Comparison of ENCODE assay signal across 1 cellular context in the genomic region with DNA sequence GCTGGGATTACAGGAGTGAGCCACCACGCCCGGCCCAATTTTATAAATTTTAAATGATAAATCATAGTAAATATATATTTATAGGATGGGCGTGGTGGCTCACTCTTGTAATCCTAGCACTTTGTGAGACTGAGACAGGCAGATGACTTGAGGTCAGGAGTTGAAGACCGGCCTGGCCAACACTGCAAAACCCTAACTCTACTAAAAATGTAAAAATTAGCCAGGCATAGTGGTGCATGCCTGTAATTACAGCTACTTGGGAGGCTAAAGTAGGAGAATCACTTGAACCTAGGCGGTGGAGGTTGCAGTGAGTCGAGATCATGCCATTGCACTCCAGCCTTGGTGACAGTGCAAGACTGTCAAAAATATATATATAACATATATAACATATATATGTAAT.
TF ChIP-seq lines count a peak whose summit lies in the region.

No MANE protein-coding gene starts in this region.

TF ChIP-seq in GM23338, 12 proteins besides CTCF, POLR2A, EP300 and RAD21 (continued from another document):
- TF ChIP-seq REST (IDR thresholded peaks at IDR 0.05; ENCODE audit: unreplicated experiment), result no peak
- TF ChIP-seq CREB1 (CRISPR knock-in tag; IDR thresholded peaks at IDR 0.05; ENCODE audit: low read depth), result no peak
- no peak for TF ChIP-seq ZNF331 (CRISPR knock-in tag; IDR thresholded peaks at IDR 0.05; ENCODE audit: low read depth)
- TF ChIP-seq NANOG (IDR thresholded peaks at IDR 0.05; ENCODE audit: borderline replicate concordance), result no peak
- no peak for TF ChIP-seq JUNB (IDR thresholded peaks at IDR 0.05; ENCODE audit: unreplicated experiment)
- TF ChIP-seq STAT1 (IDR thresholded peaks at IDR 0.05; ENCODE audit: unreplicated experiment), result no peak
- TF ChIP-seq ZNF462 (CRISPR knock-in tag; IDR thresholded peaks at IDR 0.05), result no peak
- TF ChIP-seq, protein P1, sequence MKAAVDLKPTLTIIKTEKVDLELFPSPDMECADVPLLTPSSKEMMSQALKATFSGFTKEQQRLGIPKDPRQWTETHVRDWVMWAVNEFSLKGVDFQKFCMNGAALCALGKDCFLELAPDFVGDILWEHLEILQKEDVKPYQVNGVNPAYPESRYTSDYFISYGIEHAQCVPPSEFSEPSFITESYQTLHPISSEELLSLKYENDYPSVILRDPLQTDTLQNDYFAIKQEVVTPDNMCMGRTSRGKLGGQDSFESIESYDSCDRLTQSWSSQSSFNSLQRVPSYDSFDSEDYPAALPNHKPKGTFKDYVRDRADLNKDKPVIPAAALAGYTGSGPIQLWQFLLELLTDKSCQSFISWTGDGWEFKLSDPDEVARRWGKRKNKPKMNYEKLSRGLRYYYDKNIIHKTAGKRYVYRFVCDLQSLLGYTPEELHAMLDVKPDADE (IDR thresholded peaks at IDR 0.05), result no peak
